Comparison of ENCODE assay signal across 8 cellular contexts in the genomic region with DNA sequence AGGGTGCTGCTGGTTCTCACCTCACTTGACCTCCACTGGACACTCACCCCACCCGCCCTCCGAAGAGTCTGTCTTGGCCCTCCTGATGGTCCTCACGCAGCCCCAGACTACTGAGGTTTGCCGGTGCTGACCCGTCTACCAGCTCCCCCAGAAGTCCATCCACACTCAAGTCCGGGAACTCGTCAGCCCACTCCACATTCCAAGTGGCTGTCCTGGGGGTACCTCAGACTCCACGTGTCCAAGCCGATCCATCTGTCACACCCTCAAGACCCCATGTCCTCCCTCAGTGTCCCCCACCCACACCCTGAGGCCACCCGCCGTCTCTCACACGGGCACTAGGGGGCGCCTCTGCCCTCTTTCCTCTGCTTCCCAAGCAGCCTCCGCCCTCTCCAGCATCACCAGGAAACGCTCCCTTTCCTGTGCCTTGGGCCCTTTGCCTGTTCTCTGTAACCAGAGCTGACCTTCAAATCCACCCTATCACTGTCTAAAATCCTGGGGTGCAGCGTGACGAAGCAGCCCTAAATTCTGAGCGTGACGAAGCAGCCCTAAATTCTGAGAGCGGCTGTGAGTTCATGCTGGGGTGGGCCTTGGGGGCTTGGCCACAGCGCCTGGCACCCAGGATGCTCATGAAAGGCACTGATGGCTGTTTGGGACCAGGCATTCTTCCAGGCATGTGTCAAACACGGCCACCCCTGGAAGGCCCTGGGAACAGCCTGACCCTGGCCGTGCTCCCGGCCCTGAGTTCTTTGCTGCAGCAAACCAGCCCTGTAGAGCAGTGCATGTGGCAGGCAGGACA.
DNase-seq lines count a peak whose midpoint lies in the region; ATAC-seq lines count a peak whose summit lies in the region.

No MANE protein-coding gene starts in this region.

- DNase-seq in stimulated activated naive CD4-positive, alpha-beta T cell treated with Interleukin-2 at 50 U/mL for 16 hours (lab: John Stamatoyannopoulos, UW): peak; percentile 5
- DNase-seq in stimulated activated naive CD4-positive, alpha-beta T cell (lab: John Stamatoyannopoulos, UW): no peak
- peak; percentile 7 for DNase-seq in NCI-H524 treated with DMSO at 0.1 percent for 48 hours (lab: John Stamatoyannopoulos, UW)
- DNase-seq in amniotic stem cell (lab: John Stamatoyannopoulos, UW): peak; percentile 6
- DNase-seq in hippocampal formation (lab: John Stamatoyannopoulos, UW): peak; percentile 3 to 28
- DNase-seq in stimulated activated CD4-positive, alpha-beta T cell treated with anti-CD3 and anti-CD28 coated beads, TNF-alpha, amount 100 ng/mL, for 24 hours (ENCODE audit: low read depth in 3 of 3): peak in 2 of 3 experiments; percentile 5 to 44
- no peak for DNase-seq in central memory CD4-positive, alpha-beta T cell

- ATAC-seq in GM21786 (IDR thresholded peaks at IDR 0.05; ENCODE audit: unreplicated experiment): no peak

Comparison
In these comparisons a context has a peak if more than half of its experiments do, and no peak if none do; other contexts are left out.
1. DNase-seq: peak in stimulated activated naive CD4-positive, alpha-beta T cell treated with Interleukin-2 at 50 U/mL for 16 hours (single experiment), NCI-H524 treated with DMSO at 0.1 percent for 48 hours (single experiment), amniotic stem cell (single experiment), hippocampal formation (2 of 2) and stimulated activated CD4-positive, alpha-beta T cell treated with anti-CD3 and anti-CD28 coated beads, TNF-alpha, amount 100 ng/mL, for 24 hours (2 of 3); none in stimulated activated naive CD4-positive, alpha-beta T cell (0 of 6) and central memory CD4-positive, alpha-beta T cell (single experiment).